8 cellular contexts compared by ENCODE assay signal in the genomic region with DNA sequence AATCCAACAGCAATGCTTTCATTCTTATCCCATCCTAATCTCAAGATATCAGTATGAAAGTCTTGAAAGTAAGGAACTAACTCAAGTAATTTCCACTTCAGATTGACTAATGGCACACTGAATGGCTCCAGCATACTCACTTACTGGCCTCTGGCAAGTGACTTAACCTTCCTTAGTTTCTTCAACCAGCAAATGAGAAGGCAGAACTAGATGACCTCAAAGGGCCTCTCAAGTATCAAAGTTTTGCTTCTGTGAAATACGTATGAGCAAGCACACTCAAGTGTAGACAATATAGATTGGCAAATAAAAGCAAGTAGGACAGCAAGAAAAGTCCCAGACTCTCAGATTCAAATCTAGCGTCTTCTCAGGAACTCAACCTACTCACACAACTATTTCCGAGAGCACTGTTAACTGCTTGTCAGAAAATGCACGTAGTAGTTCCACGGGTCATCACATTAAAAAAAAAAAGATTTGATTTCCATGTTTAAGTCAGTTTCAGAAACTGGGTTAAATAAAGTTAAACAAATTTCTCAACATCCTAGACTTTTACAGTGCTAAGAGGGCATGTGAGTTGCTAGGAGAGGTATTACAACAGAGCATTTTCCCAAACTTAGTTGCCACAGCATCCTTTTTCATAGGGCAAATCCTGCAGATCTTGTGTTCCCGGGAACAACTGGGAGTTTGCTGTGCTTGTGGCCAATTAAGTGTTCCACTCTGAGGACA.
A peak's percentile ranks its signal among the peaks of the same experiment; 100 is the strongest.
DNase-seq lines count a peak whose midpoint lies in the region; ATAC-seq, FAIRE-seq and TF ChIP-seq lines count a peak whose summit lies in the region.

No MANE protein-coding gene starts in this region.

- peaks cover 1% of the 10 kb centered on the region for H3K36me3 Mint-ChIP-seq in activated CD8-positive, alpha-beta T cell treated with anti-CD3 and anti-CD28 coated beads, Interleukin-2, amount 10 ng/mL, durations not matched to agents 7 days and 5 days (ENCODE audit: low read depth)

- no peaks in the 10 kb centered on the region for H3K27me3 Mint-ChIP-seq in activated CD8-positive, alpha-beta T cell treated with anti-CD3 and anti-CD28 coated beads, Interleukin-2, amount 10 ng/mL, durations not matched to agents 7 days and 5 days (ENCODE audit: low read depth)

- no peak for TF ChIP-seq RAD21 in A549 (conservative IDR thresholded peaks at IDR 0.05 in 1 of 2, IDR thresholded peaks at IDR 0.05 in 1 of 2)

- H3K4me1 ChIP-seq in A549 (peaks cover 97% of the 10 kb centered on the region), small intestine (ENCODE audit: control insufficient read depth in 2 of 2, insufficient read depth in 1 of 2, low read depth in 1 of 2, low read length in 1 of 2) (peaks cover 0 to 27% of the 10 kb centered on the region in 2 donors)

- peak overlapping the region; percentile 57 for H3K4me3 Mint-ChIP-seq in activated CD8-positive, alpha-beta T cell treated with anti-CD3 and anti-CD28 coated beads, Interleukin-2, amount 10 ng/mL, durations not matched to agents 7 days and 5 days

- 69% methylated on average over 6 of the region's 6 CpGs for WGBS in A549 (ENCODE audit: missing lambda C conversion rate)
- 60 to 81% (median 65%) methylated on average over 6 of the region's 6 CpGs for WGBS in small intestine, 3 donors

- peaks cover 68% of the 10 kb centered on the region for H3K4me1 Mint-ChIP-seq in activated CD8-positive, alpha-beta T cell treated with anti-CD3 and anti-CD28 coated beads, Interleukin-2, amount 10 ng/mL, durations not matched to agents 7 days and 5 days (ENCODE audit: low read depth)

- H3K9me3 ChIP-seq in A549, result no peaks in the 10 kb centered on the region
- no peaks in the 10 kb centered on the region for H3K9me3 ChIP-seq in small intestine (ENCODE audit: control insufficient read depth, low read depth)

- peak overlapping the region; percentile 86 for H3K4me2 ChIP-seq in A549

- H3K27ac ChIP-seq in A549 (peak overlapping the region; percentile 66 to 86), layer of hippocampus (ENCODE audit: low read depth, low read length) (peak overlapping the region; percentile 6), small intestine (ENCODE audit: low read depth in 1 of 2, low read length in 1 of 2) (peak overlapping the region in 1 of 2 donors; percentile 37)

- CTCF ChIA-PET in A549 (lab: Yijun Ruan, JAX), result interaction anchor here (0.6 to 2.0 kb wide), 3 partner anchors 29 to 114 kb away, joined by 3 to 13 read pairs (median 4); no protein-coding TSS in a partner anchor
- CTCF ChIA-PET in activated CD8-positive, alpha-beta T cell treated with anti-CD3 and anti-CD28 coated beads, Interleukin-2, amount 10 ng/mL, durations not matched to agents 7 days and 5 days (lab: Charles Lee), result interaction anchor here (1.5 to 4.2 kb wide), 6 partner anchors 29 to 114 kb away, joined by 8 to 40 read pairs (median 14); no protein-coding TSS in a partner anchor

- no peak overlapping the region for H3K4me3 ChIP-seq in A549
- H3K4me3 ChIP-seq in small intestine (ENCODE audit: low read depth in 1 of 2, low read length in 2 of 2), result no peak overlapping the region

- ATAC-seq in A549, result no peak
- peak; percentile 23 for ATAC-seq in GM21723 (IDR thresholded peaks at IDR 0.05; ENCODE audit: unreplicated experiment)
- ATAC-seq in activated CD8-positive, alpha-beta T cell treated with anti-CD3 and anti-CD28 coated beads, Interleukin-2, amount 10 ng/mL, durations not matched to agents 7 days and 5 days, result peak; percentile 33
- ATAC-seq in GM21717 (IDR thresholded peaks at IDR 0.05; ENCODE audit: unreplicated experiment), result no peak

- DNase-seq in A549 (ENCODE audit: low read depth in 1 of 2, low spot score in 1 of 2) (peak in 1 of 2 experiments; percentile 56), NCI-H1930 (lab: John Stamatoyannopoulos, UW) (no peak), superior temporal gyrus (ENCODE audit: extremely low spot score) (no peak), small intestine (no peak)
- DNase-seq in activated CD8-positive, alpha-beta T cell treated with anti-CD3 and anti-CD28 coated beads, Interleukin-2, amount 10 ng/mL, durations not matched to agents 7 days and 5 days, result no peak

- no peaks in the 10 kb centered on the region for H3K36me3 ChIP-seq in small intestine (ENCODE audit: control insufficient read depth in 2 of 2, insufficient read depth in 2 of 2, low read length in 2 of 2)

- no peak for TF ChIP-seq CTCF in A549 (IDR thresholded peaks at IDR 0.05)

- no peak for TF ChIP-seq POLR2A in A549 (IDR thresholded peaks at IDR 0.05; ENCODE audit: low read length)

- no peak for TF ChIP-seq EP300 in A549 (IDR thresholded peaks at IDR 0.05)

- peak overlapping the region; percentile 90 for H3K27ac Mint-ChIP-seq in activated CD8-positive, alpha-beta T cell treated with anti-CD3 and anti-CD28 coated beads, Interleukin-2, amount 10 ng/mL, durations not matched to agents 7 days and 5 days

- POLR2A ChIA-PET in A549 (lab: Yijun Ruan, JAX), result interaction anchor here (0.9 kb wide), 1 partner anchor 117 kb away, joined by 4 read pairs; no protein-coding TSS in a partner anchor
- POLR2A ChIA-PET in activated CD8-positive, alpha-beta T cell treated with anti-CD3 and anti-CD28 coated beads, Interleukin-2, amount 10 ng/mL, durations not matched to agents 7 days and 5 days (lab: Charles Lee), result interaction anchor here (0.6 to 2.2 kb wide), 3 partner anchors 11 to 97 kb away, joined by 3 to 18 read pairs (median 3); no protein-coding TSS in a partner anchor

- no peaks in the 10 kb centered on the region for H3K9me3 Mint-ChIP-seq in activated CD8-positive, alpha-beta T cell treated with anti-CD3 and anti-CD28 coated beads, Interleukin-2, amount 10 ng/mL, durations not matched to agents 7 days and 5 days (ENCODE audit: insufficient read depth)

- FAIRE-seq in A549 (lab: Jason Lieb, UNC) (no peak), small intestine (lab: Jason Lieb, UNC) (no peak)

- H3K27me3 ChIP-seq in layer of hippocampus (ENCODE audit: control insufficient read depth, insufficient read depth, low read length) (no peaks in the 10 kb centered on the region), small intestine (ENCODE audit: control insufficient read depth in 2 of 2, insufficient read depth in 2 of 2, low read length in 2 of 2) (no peaks in the 10 kb centered on the region)

TF ChIP-seq in A549, 52 proteins besides CTCF, POLR2A, EP300 and RAD21:
- TF ChIP-seq HOXB13 (CRISPR knock-in tag; IDR thresholded peaks at IDR 0.05; ENCODE audit: low read depth) (no peak), ZFP36 (IDR thresholded peaks at IDR 0.05; ENCODE audit: borderline replicate concordance, partially characterized antibody) (no peak), FOSL2 (IDR thresholded peaks at IDR 0.05) (no peak), FOSL2 (CRISPR knock-in tag; IDR thresholded peaks at IDR 0.05) (no peak), RCOR1 (IDR thresholded peaks at IDR 0.05; ENCODE audit: low read depth, low read length) (no peak), EHF (CRISPR knock-in tag; IDR thresholded peaks at IDR 0.05) (no peak), SMC3 (IDR thresholded peaks at IDR 0.05) (no peak), FOXS1 (CRISPR knock-in tag; IDR thresholded peaks at IDR 0.05) (no peak), JUN (IDR thresholded peaks at IDR 0.05) (no peak), PHF8 (IDR thresholded peaks at IDR 0.05; ENCODE audit: borderline replicate concordance, low read depth) (no peak), GATA3 (IDR thresholded peaks at IDR 0.05; ENCODE audit: borderline replicate concordance) (no peak), HDAC2 (IDR thresholded peaks at IDR 0.05) (no peak), NPAS2 (CRISPR knock-in tag; IDR thresholded peaks at IDR 0.05; ENCODE audit: borderline replicate concordance) (no peak), CHD4 (IDR thresholded peaks at IDR 0.05; ENCODE audit: borderline replicate concordance) (no peak), TP53 (CRISPR knock-in tag; IDR thresholded peaks at IDR 0.05) (no peak), MAFK (IDR thresholded peaks at IDR 0.05; ENCODE audit: partially characterized antibody) (no peak)
- TF ChIP-seq, protein P1, sequence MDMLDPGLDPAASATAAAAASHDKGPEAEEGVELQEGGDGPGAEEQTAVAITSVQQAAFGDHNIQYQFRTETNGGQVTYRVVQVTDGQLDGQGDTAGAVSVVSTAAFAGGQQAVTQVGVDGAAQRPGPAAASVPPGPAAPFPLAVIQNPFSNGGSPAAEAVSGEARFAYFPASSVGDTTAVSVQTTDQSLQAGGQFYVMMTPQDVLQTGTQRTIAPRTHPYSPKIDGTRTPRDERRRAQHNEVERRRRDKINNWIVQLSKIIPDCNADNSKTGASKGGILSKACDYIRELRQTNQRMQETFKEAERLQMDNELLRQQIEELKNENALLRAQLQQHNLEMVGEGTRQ (IDR thresholded peaks at IDR 0.05), result no peak

Comparison
In these comparisons a context has a peak if more than half of its experiments do, and no peak if none do; other contexts are left out.
1. ATAC-seq: peak in GM21723 (single experiment) and activated CD8-positive, alpha-beta T cell treated with anti-CD3 and anti-CD28 coated beads, Interleukin-2, amount 10 ng/mL, durations not matched to agents 7 days and 5 days (single experiment); none in A549 (0 of 2) and GM21717 (single experiment).